8 cellular contexts compared by ENCODE assay signal in genomic region chr6:85015396-85015990, GRCh38.
DNase-seq lines count a peak whose midpoint lies in the region; ATAC-seq, FAIRE-seq and TF ChIP-seq lines count a peak whose summit lies in the region.

No MANE protein-coding gene starts in this region.

- H3K27ac ChIP-seq in astrocyte (ENCODE audit: low read depth, low read length) (no peak overlapping the region), upper lobe of left lung (no peak overlapping the region), MM.1S (ENCODE audit: low read length) (no peak overlapping the region)

- TF ChIP-seq POLR2A in upper lobe of left lung (IDR thresholded peaks at IDR 0.05) = no peak

- H3K36me3 Mint-ChIP-seq in astrocyte (ENCODE audit: low read depth, unreplicated experiment) = no peaks in the 10 kb centered on the region

- no peaks in the 10 kb centered on the region for H3F3A ChIP-seq in MM.1S (ENCODE audit: insufficient read depth, low read length)

- H3K36me3 ChIP-seq in astrocyte (ENCODE audit: insufficient read depth, low read length) (no peaks in the 10 kb centered on the region), upper lobe of left lung (no peaks in the 10 kb centered on the region), MM.1S (replicated peaks; ENCODE audit: insufficient read depth, low read length) (no peaks in the 10 kb centered on the region)

- no peaks in the 10 kb centered on the region for H3K9me2 ChIP-seq in MM.1S (replicated peaks; ENCODE audit: insufficient read depth, low read length)

- H3K4me3 Mint-ChIP-seq in astrocyte (ENCODE audit: unreplicated experiment) = no peak overlapping the region

- no peaks in the 10 kb centered on the region for H3K4me1 Mint-ChIP-seq in astrocyte (ENCODE audit: low read depth, unreplicated experiment)

- H3K4me2 ChIP-seq in astrocyte (ENCODE audit: low read length) = peak overlapping the region; percentile 34
- no peak overlapping the region for H3K4me2 ChIP-seq in MM.1S (ENCODE audit: low read depth, low read length)

- H2AFZ ChIP-seq in astrocyte (ENCODE audit: low read depth, low read length) = peak overlapping the region; percentile 49
- no peak overlapping the region for H2AFZ ChIP-seq in MM.1S (ENCODE audit: low read length)

- 14% methylated on average over 12 of the region's 12 CpGs for WGBS in upper lobe of left lung, 2 donors

- H3K79me2 ChIP-seq in astrocyte (ENCODE audit: insufficient read depth, low read length) (no peaks in the 10 kb centered on the region), MM.1S (ENCODE audit: low read length) (no peaks in the 10 kb centered on the region)

- no peak overlapping the region for H3K9ac ChIP-seq in astrocyte (ENCODE audit: low read length)
- no peak overlapping the region for H3K9ac ChIP-seq in MM.1S (ENCODE audit: low read length)

- H3K9me3 ChIP-seq in astrocyte (ENCODE audit: insufficient read depth, low read depth, low read length) = no peaks in the 10 kb centered on the region
- H3K9me3 ChIP-seq in upper lobe of left lung = no peaks in the 10 kb centered on the region
- no peaks in the 10 kb centered on the region for H3K9me3 ChIP-seq in MM.1S (replicated peaks; ENCODE audit: insufficient read depth, low read length)

- H3K4me3 ChIP-seq in LNCaP clone FGC (ENCODE audit: low read depth, low read length) = no peak overlapping the region
- no peak overlapping the region for H3K4me3 ChIP-seq in astrocyte (ENCODE audit: insufficient read depth, low read depth, low read length)
- no peak overlapping the region for H3K4me3 ChIP-seq in upper lobe of left lung
- no peak overlapping the region for H3K4me3 ChIP-seq in MM.1S (ENCODE audit: low read length)

- no peaks in the 10 kb centered on the region for H3K4me1 ChIP-seq in astrocyte (ENCODE audit: insufficient read depth, low read length)
- H3K4me1 ChIP-seq in upper lobe of left lung = peaks cover 0 to 5% (median 0%) of the 10 kb centered on the region in 4 donors
- no peaks in the 10 kb centered on the region for H3K4me1 ChIP-seq in MM.1S (ENCODE audit: low read length)

- DNase-seq in GM10266 (ENCODE audit: extremely low spot score) (no peak), LNCaP clone FGC (ENCODE audit: low read depth) (peak; percentile 22), astrocyte (ENCODE audit: low read depth) (peak; percentile 8), iPS-NIHi7 (ENCODE audit: extremely low spot score) (peak; percentile 86), upper lobe of left lung (peak; percentile 38 to 43), cerebellum (ENCODE audit: low spot score) (no peak), MM.1S (no peak)

- no peak overlapping the region for H3K27ac Mint-ChIP-seq in astrocyte (ENCODE audit: unreplicated experiment)

- TF ChIP-seq CTCF in GM10266 (IDR thresholded peaks at IDR 0.05; ENCODE audit: control insufficient read depth, insufficient read depth, low read depth, missing control alignments) = peak; percentile 28
- peak; percentile 79 for TF ChIP-seq CTCF in LNCaP clone FGC (IDR thresholded peaks at IDR 0.05; ENCODE audit: control insufficient read depth, extremely low read depth, insufficient read depth)
- peak; percentile 75 for TF ChIP-seq CTCF in astrocyte (IDR thresholded peaks at IDR 0.05; ENCODE audit: insufficient read depth, low read depth, low read length)
- TF ChIP-seq CTCF in upper lobe of left lung (IDR thresholded peaks at IDR 0.05) = peak; percentile 39 to 69 (median 58)
- TF ChIP-seq CTCF in MM.1S (IDR thresholded peaks at IDR 0.05; ENCODE audit: low read length) = no peak

- H3K27me3 Mint-ChIP-seq in astrocyte (ENCODE audit: low read depth, unreplicated experiment) = no peaks in the 10 kb centered on the region

- ATAC-seq in GM21723 (IDR thresholded peaks at IDR 0.05; ENCODE audit: unreplicated experiment) (peak; percentile 81), upper lobe of left lung (ENCODE audit: low FRiP score in 2 of 2) (peak in 1 of 2 donors; percentile 90)

- H4K20me1 ChIP-seq in astrocyte (ENCODE audit: insufficient read depth, low read length) = no peaks in the 10 kb centered on the region
- no peaks in the 10 kb centered on the region for H4K20me1 ChIP-seq in MM.1S (ENCODE audit: insufficient read depth, low read length)

- FAIRE-seq in astrocyte (lab: Jason Lieb, UNC) = no peak

- H3K27me3 ChIP-seq in astrocyte (ENCODE audit: insufficient read depth, low read length) (no peaks in the 10 kb centered on the region), upper lobe of left lung (no peaks in the 10 kb centered on the region), MM.1S (replicated peaks; ENCODE audit: insufficient read depth, low read length) (no peaks in the 10 kb centered on the region)

- TF ChIP-seq EP300 in upper lobe of left lung (IDR thresholded peaks at IDR 0.05) = no peak

- H3K9me3 Mint-ChIP-seq in astrocyte (ENCODE audit: unreplicated experiment) = peaks cover 1% of the 10 kb centered on the region

Comparison
In these comparisons a context has a peak if more than half of its experiments do, and no peak if none do; other contexts are left out.
1. DNase-seq: peak in LNCaP clone FGC (single experiment), astrocyte (single experiment), iPS-NIHi7 (single experiment) and upper lobe of left lung (2 of 2); none in GM10266 (single experiment), cerebellum (single experiment) and MM.1S (single experiment).